In the genomic region with DNA sequence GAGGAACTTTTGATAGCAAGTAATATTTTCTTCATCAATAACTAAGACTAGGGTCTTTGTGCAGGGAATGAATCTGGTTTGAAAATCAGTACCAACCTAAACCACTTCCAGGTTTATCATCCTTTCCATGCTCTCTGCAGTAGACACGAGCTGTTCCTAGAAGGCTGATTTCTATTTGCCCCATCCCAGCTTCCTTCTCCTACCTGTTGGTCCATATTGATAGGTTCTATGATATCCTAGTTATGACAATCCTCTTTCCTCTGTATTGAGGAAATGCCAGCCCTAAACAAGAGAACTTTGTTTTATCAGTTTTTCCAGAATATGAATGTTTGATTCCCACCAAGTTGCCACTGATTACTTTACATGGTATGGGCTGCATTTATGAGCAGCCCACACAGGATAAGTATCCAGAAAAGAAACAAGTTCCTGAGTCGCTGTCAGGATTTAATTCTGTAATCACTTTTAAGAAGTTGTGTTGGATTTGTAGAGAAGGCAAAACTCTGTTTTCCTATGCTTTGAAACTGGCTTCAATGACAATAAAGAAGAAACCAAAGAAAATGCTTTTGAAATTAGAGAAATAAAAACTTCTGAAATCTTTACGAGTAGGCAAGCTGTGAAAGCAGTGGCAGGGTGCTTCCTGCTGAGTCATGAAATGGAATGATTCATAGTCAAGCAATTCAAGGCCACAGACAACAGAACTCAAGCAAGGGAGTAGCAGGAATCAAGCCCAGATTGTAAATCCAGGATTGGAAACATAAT, we compare ENCODE assay signal across 9 cellular contexts. TPM values are rescaled to one million over a fixed set of nuclear protein-coding genes. Genes with fewer than 3 reads are reported as not detected.
A peak's percentile ranks its signal among the peaks of the same experiment; 100 is the strongest.
DNase-seq lines count a peak whose midpoint lies in the region; ATAC-seq lines count a peak whose summit lies in the region.
"Had no signal": no experiment of that assay in that cellular context is flagged by ENCODE, and none has a peak within 500 bp of the region (broad histone marks: within the 10 kb centered on the region; RNA-seq: fewer than 3 reads in every experiment).

No MANE protein-coding gene starts in this region.

- H3K36me3 ChIP-seq in muscle layer of duodenum (ENCODE audit: control insufficient read depth in 1 of 2, insufficient read depth in 2 of 2, low read length in 2 of 2): no peaks in the 10 kb centered on the region

- peak; percentile 70 for DNase-seq in activated naive CD4-positive, alpha-beta T cell treated with anti-CD3 and anti-CD28 coated beads for 36 hours
- DNase-seq in activated naive CD4-positive, alpha-beta T cell (lab: John Stamatoyannopoulos, UW): no peak
- DNase-seq in SW 1271 (lab: John Stamatoyannopoulos, UW): peak; percentile 2 to 85
- DNase-seq in epithelial cell of prostate (ENCODE audit: low read depth, low spot score): peak; percentile 72
- DNase-seq in HuH-7.5 (ENCODE audit: low spot score): no peak
- DNase-seq in NCI-H1694 (lab: John Stamatoyannopoulos, UW): no peak

- H3K4me1 Mint-ChIP-seq in activated naive CD4-positive, alpha-beta T cell treated with anti-CD3 and anti-CD28 coated beads for 36 hours (ENCODE audit: low read depth): peaks cover 20% of the 10 kb centered on the region

- peak overlapping the region in 1 of 2 donors; percentile 12 for H3K4me3 ChIP-seq in muscle layer of duodenum (ENCODE audit: low read depth in 1 of 2, low read length in 2 of 2)

- ATAC-seq in HG03175 (IDR thresholded peaks at IDR 0.05; ENCODE audit: unreplicated experiment): peak; percentile 48

- H3K4me1 ChIP-seq in muscle layer of duodenum (ENCODE audit: control insufficient read depth in 1 of 2, insufficient read depth in 2 of 2, low read length in 2 of 2): peaks cover 0 to 15% of the 10 kb centered on the region in 2 donors

- intact Hi-C loops in activated naive CD4-positive, alpha-beta T cell treated with anti-CD3 and anti-CD28 coated beads for 36 hours (cut with micrococcal nuclease): loop anchor here (1.0 to 5.0 kb wide), 8 partner anchors 13 to 899 kb away; partner anchors contain the start of gene TANK

- H3K36me3 Mint-ChIP-seq in activated naive CD4-positive, alpha-beta T cell treated with anti-CD3 and anti-CD28 coated beads for 36 hours (ENCODE audit: low read depth): no peaks in the 10 kb centered on the region
- H3K36me3 Mint-ChIP-seq: memory B cell had no signal

- H3K4me3 Mint-ChIP-seq in activated naive CD4-positive, alpha-beta T cell treated with anti-CD3 and anti-CD28 coated beads for 36 hours: no peak overlapping the region
- H3K4me3 Mint-ChIP-seq: memory B cell had no signal

- CTCF ChIA-PET in activated naive CD4-positive, alpha-beta T cell treated with anti-CD3 and anti-CD28 coated beads for 36 hours (lab: Charles Lee): interaction anchor here (0.6 to 1.8 kb wide), 5 partner anchors 8 to 254 kb away, joined by 3 to 4 read pairs (median 4); no protein-coding TSS in a partner anchor

- peak overlapping the region; percentile 98 for H3K27ac ChIP-seq in epithelial cell of prostate
- peak overlapping the region; percentile 42 for H3K27ac ChIP-seq in muscle layer of duodenum (ENCODE audit: low read length)

- no peaks in the 10 kb centered on the region for H3K9me3 Mint-ChIP-seq in activated naive CD4-positive, alpha-beta T cell treated with anti-CD3 and anti-CD28 coated beads for 36 hours
- H3K9me3 Mint-ChIP-seq: memory B cell had no signal

- peak overlapping the region; percentile 3 for H3K27ac Mint-ChIP-seq in activated naive CD4-positive, alpha-beta T cell treated with anti-CD3 and anti-CD28 coated beads for 36 hours
- H3K27ac Mint-ChIP-seq: memory B cell had no signal

- no peaks in the 10 kb centered on the region for H3K27me3 ChIP-seq in muscle layer of duodenum (ENCODE audit: low read depth, low read length)

- H3K9me3 ChIP-seq in muscle layer of duodenum (ENCODE audit: control insufficient read depth in 1 of 2, low read length in 2 of 2): no peaks in the 10 kb centered on the region

- peaks cover 3% of the 10 kb centered on the region for H3K27me3 Mint-ChIP-seq in activated naive CD4-positive, alpha-beta T cell treated with anti-CD3 and anti-CD28 coated beads for 36 hours (ENCODE audit: low read depth)
- H3K27me3 Mint-ChIP-seq: memory B cell had no signal

RNA-seq across cellular contexts. Expression of gene TANK, which starts 37.3 kb away (rescaled TPM):
- total RNA-seq in activated naive CD4-positive, alpha-beta T cell treated with anti-CD3 and anti-CD28 coated beads for 36 hours: 10 to 100 TPM; 48.6 to 50.4 TPM

Comparison
In these comparisons a context has a peak if more than half of its experiments do, and no peak if none do; other contexts are left out.
1. DNase-seq: peak in activated naive CD4-positive, alpha-beta T cell treated with anti-CD3 and anti-CD28 coated beads for 36 hours (single experiment), SW 1271 (2 of 2) and epithelial cell of prostate (single experiment); none in activated naive CD4-positive, alpha-beta T cell (0 of 4), HuH-7.5 (single experiment) and NCI-H1694 (single experiment).